In the genomic region with DNA sequence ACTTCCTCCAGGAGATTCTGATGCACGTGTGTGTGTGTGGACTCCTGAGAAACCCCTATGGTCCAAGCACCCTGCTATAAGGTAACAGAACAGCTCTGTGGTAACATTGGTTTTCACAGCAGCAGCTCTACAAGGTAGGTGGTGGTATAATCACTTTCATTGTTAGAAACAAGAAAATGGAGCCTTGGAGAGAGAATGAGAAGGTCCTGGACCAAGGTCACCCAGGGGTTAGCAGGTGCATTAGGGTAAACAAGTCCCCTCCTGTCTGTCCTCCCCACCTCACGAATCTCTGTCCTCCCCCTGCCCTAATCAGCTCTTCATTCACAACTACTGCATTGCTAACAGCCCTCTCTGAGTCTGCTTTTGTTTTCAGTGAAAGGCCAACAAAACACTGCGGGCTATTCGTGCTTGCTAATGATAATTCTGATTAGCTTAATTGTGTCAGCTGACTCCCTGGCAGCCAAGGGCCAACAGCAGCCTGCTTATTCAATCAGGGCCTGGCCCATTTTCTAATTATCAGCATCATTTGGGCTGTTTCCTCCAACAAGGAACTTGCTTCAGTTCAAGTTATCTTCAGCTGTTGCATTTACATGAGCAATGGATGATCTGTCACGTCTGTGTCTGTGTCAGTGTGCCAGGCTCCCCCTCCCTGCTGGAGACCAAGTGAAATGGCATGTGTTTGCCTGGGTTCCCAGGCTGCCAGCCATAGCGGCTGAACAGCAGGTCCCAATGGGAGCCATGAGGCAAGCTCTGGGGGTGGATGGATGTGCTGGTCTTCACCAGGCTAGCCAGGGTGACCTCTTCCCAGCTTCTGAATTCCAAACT, we compare ENCODE assay signal across 8 cellular contexts. TPM values are rescaled to one million over a fixed set of nuclear protein-coding genes. Genes with fewer than 3 reads are reported as not detected.
DNase-seq lines count a peak whose midpoint lies in the region; ATAC-seq, FAIRE-seq and TF ChIP-seq lines count a peak whose summit lies in the region.
"Had no signal": no experiment of that assay in that cellular context is flagged by ENCODE, and none has a peak within 500 bp of the region (broad histone marks: within the 10 kb centered on the region; RNA-seq: fewer than 3 reads in every experiment).

No MANE protein-coding gene starts in this region.

- TF ChIP-seq POLR2A in GM12892 (IDR thresholded peaks at IDR 0.05; ENCODE audit: low read depth, low read length), result no peak

- DNase-seq in NCI-H748 treated with DMSO at 0.1 percent for 48 hours (lab: John Stamatoyannopoulos, UW) (peak; percentile 75), NCI-H510A treated with DMSO at 0.1 percent for 48 hours (lab: John Stamatoyannopoulos, UW) (no peak), GM12892 (ENCODE audit: insufficient read length) (no peak), DMS114 treated with DMSO at 0.1 percent for 48 hours (lab: John Stamatoyannopoulos, UW; ENCODE audit: unreplicated experiment) (no peak)

- ATAC-seq in GM19043 (IDR thresholded peaks at IDR 0.05; ENCODE audit: low read depth, unreplicated experiment) (peak; percentile 81), HG02798 (IDR thresholded peaks at IDR 0.05; ENCODE audit: poor library complexity, unreplicated experiment) (peak; percentile 88)

- H3K27me3 ChIP-seq in muscle layer of colon (ENCODE audit: control insufficient read depth in 1 of 2, insufficient read depth in 2 of 2, low read length in 2 of 2), result no peaks in the 10 kb centered on the region

- peaks cover 8% of the 10 kb centered on the region for H3K36me3 ChIP-seq in muscle layer of colon (ENCODE audit: insufficient read depth, low read length)

- FAIRE-seq in GM12892 (lab: Jason Lieb, UNC), result no peak
- FAIRE-seq: endothelial cell of umbilical vein had no signal

- H3K4me1 ChIP-seq in muscle layer of colon (ENCODE audit: insufficient read depth, low read length), result peaks cover 36% of the 10 kb centered on the region

- H3K4me3 ChIP-seq in muscle layer of colon (ENCODE audit: low read depth in 1 of 2, low read length in 2 of 2), result no peak overlapping the region

- H3K9me3 ChIP-seq in muscle layer of colon (ENCODE audit: low read length), result no peaks in the 10 kb centered on the region

- no peak overlapping the region for H3K9ac ChIP-seq in muscle layer of colon (ENCODE audit: low read length)

- H3K27ac ChIP-seq in muscle layer of colon (ENCODE audit: low read depth, low read length), result peak overlapping the region; percentile 2

RNA-seq across cellular contexts. Expression of a gene that starts 56.7 kb away (rescaled TPM):
- polyA plus RNA-seq in GM12892 (2012; ENCODE audit: missing spikeins), result not detected
- polyA plus RNA-seq: endothelial cell of umbilical vein had no signal
